1 cellular context compared by ENCODE assay signal in the genomic region with DNA sequence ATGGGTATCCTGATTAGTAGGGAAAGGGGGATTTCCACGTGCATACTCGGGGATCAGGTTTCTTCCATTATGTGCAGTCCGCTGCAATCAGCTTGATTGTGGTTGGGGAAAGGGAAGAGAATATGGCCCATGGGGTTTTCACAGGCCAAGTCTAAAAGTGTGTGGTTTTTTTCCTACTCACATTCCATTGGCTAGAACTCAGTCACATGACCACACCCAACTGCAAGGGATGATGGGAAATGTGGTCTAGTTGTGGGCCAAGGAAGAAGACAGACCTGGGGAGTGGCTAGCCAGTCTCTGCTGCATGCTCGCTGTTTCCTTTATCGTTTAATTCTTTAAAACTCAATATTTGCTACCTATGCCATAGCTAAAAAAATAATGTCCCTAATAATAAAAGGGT.
TF ChIP-seq lines count a peak whose summit lies in the region.

No MANE protein-coding gene starts in this region.

TF ChIP-seq in GM12878, 131 proteins besides CTCF, POLR2A, EP300 and RAD21 (continued from another document):
- TF ChIP-seq, protein P1, sequence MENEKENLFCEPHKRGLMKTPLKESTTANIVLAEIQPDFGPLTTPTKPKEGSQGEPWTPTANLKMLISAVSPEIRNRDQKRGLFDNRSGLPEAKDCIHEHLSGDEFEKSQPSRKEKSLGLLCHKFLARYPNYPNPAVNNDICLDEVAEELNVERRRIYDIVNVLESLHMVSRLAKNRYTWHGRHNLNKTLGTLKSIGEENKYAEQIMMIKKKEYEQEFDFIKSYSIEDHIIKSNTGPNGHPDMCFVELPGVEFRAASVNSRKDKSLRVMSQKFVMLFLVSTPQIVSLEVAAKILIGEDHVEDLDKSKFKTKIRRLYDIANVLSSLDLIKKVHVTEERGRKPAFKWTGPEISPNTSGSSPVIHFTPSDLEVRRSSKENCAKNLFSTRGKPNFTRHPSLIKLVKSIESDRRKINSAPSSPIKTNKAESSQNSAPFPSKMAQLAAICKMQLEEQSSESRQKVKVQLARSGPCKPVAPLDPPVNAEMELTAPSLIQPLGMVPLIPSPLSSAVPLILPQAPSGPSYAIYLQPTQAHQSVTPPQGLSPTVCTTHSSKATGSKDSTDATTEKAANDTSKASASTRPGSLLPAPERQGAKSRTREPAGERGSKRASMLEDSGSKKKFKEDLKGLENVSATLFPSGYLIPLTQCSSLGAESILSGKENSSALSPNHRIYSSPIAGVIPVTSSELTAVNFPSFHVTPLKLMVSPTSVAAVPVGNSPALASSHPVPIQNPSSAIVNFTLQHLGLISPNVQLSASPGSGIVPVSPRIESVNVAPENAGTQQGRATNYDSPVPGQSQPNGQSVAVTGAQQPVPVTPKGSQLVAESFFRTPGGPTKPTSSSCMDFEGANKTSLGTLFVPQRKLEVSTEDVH (IDR thresholded peaks at IDR 0.05; ENCODE audit: low read depth, partially characterized antibody): no peak
